ENCODE assay signal across 2 cellular contexts in the genomic region with DNA sequence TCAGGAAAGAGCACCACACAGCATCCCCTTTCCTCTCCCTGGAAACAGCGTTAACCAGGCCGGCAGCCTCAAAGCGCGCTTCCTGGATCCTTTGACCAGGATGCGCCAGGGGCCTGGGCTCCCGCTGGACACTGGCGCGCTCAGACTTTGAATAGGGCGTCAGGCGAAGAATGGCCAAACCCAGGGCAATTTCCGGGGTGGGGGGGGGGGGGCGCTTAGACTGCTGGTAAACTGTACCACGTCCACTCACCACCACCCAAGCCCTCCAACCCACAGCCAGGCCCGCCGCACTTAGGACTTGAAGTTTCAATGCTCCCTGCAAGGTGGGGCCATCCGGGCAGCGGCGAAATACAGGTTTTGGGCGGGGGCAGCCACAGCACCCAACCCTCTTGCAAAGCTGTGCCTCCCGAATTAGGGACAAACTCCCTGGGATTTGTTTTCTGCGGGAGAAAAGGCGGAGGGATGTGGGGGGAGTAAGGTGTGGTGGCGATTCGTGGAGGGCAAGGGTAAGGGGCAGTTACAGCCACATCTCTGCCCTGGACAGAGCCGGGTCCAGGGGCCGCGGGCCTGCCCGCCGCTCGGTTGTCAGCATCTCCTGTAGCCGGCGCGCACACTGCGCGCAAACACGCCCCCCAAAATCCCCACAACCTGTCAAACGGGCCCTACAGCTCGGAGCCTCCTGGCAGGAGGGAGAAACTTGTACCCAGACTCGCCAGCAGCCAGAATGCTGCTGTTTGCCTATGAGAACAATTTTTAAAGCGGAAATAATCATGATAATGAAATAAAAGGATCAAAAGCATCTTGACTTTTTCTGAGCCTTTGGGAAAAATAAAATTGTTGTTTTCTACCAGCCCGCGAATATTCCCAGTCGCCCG.
TF ChIP-seq lines count a peak whose summit lies in the region.

No MANE protein-coding gene starts in this region.

TF ChIP-seq in A549, 52 proteins besides CTCF, POLR2A, EP300 and RAD21 (continued from another document):
- TF ChIP-seq, protein P1, sequence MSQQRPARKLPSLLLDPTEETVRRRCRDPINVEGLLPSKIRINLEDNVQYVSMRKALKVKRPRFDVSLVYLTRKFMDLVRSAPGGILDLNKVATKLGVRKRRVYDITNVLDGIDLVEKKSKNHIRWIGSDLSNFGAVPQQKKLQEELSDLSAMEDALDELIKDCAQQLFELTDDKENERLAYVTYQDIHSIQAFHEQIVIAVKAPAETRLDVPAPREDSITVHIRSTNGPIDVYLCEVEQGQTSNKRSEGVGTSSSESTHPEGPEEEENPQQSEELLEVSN (IDR thresholded peaks at IDR 0.05; ENCODE audit: borderline replicate concordance, low read depth) = no peak
- TF ChIP-seq CBX8 (IDR thresholded peaks at IDR 0.05) (peak; percentile 81; the same call in 1 of the 2 replicates), BHLHE40 (IDR thresholded peaks at IDR 0.05; ENCODE audit: low read depth, low read length) (no peak), ZSCAN20 (CRISPR knock-in tag; IDR thresholded peaks at IDR 0.05) (no peak)

TF ChIP-seq in HEK293T, 16 proteins besides CTCF, POLR2A, EP300 and RAD21 (continued from another document):
- TF ChIP-seq, protein P2, sequence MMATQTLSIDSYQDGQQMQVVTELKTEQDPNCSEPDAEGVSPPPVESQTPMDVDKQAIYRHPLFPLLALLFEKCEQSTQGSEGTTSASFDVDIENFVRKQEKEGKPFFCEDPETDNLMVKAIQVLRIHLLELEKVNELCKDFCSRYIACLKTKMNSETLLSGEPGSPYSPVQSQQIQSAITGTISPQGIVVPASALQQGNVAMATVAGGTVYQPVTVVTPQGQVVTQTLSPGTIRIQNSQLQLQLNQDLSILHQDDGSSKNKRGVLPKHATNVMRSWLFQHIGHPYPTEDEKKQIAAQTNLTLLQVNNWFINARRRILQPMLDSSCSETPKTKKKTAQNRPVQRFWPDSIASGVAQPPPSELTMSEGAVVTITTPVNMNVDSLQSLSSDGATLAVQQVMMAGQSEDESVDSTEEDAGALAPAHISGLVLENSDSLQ (IDR thresholded peaks at IDR 0.05) = no peak
- TF ChIP-seq CTBP1 (IDR thresholded peaks at IDR 0.05; ENCODE audit: borderline replicate concordance) (no peak), LEF1 (IDR thresholded peaks at IDR 0.05; ENCODE audit: borderline replicate concordance) (no peak), TARDBP (IDR thresholded peaks at IDR 0.05) (no peak), ARNT (IDR thresholded peaks at IDR 0.05) (no peak), ELF4 (IDR thresholded peaks at IDR 0.05) (no peak)
